ENCODE assay signal across 13 cellular contexts in genomic region chr18:22108674-22109073, GRCh38.
DNase-seq lines count a peak whose midpoint lies in the region; ATAC-seq and TF ChIP-seq lines count a peak whose summit lies in the region.
"Had no signal": no experiment of that assay in that cellular context is flagged by ENCODE, and none has a peak within 500 bp of the region (broad histone marks: within the 10 kb centered on the region; RNA-seq: fewer than 3 reads in every experiment).

No MANE protein-coding gene starts in this region.

- TF ChIP-seq CTCF in 22Rv1 (IDR thresholded peaks at IDR 0.05) (peak; percentile 49), adrenal gland (IDR thresholded peaks at IDR 0.05) (peak in 2 of 6 experiments; percentile 11 to 20), esophagus muscularis mucosa (IDR thresholded peaks at IDR 0.05) (no peak)

- no peaks in the 10 kb centered on the region for H3K36me3 ChIP-seq in adrenal gland (replicated peaks in 1 of 2)
- no peaks in the 10 kb centered on the region for H3K36me3 ChIP-seq in esophagus muscularis mucosa

- no peaks in the 10 kb centered on the region for H3K4me1 ChIP-seq in adrenal gland (replicated peaks in 1 of 2)
- H3K4me1 ChIP-seq in esophagus muscularis mucosa = peaks cover 0 to 4% (median 0%) of the 10 kb centered on the region in 4 donors

- TF ChIP-seq POLR2A in adrenal gland (IDR thresholded peaks at IDR 0.05) (no peak), esophagus muscularis mucosa (IDR thresholded peaks at IDR 0.05; ENCODE audit: low read depth) (no peak)

- H3K4me3 ChIP-seq in adrenal gland = no peak overlapping the region
- H3K4me3 ChIP-seq in esophagus muscularis mucosa = no peak overlapping the region

- H3K27ac ChIP-seq in 22Rv1 (no peak overlapping the region), adrenal gland (no peak overlapping the region), esophagus muscularis mucosa (replicated peaks in 1 of 4) (no peak overlapping the region)

- DNase-seq in HPDE6-E6E7 (ENCODE audit: extremely low spot score) (peak; percentile 23), adrenal gland (peak in 4 of 7 donors; percentile 18 to 39 (median 24)), iPS DF 19.7 (ENCODE audit: low read depth, low spot score) (peak; percentile 30), DMS79 treated with DMSO at 0.1 percent for 48 hours (lab: John Stamatoyannopoulos, UW) (no peak), esophagus muscularis mucosa (ENCODE audit: extremely low spot score) (no peak), sciatic nerve (ENCODE audit: low spot score) (no peak)
- DNase-seq: activated CD4-positive, alpha-beta T cell treated with anti-CD3 and anti-CD28 coated beads, Interleukin-2, amount 10 ng/mL, durations not matched to agents 24 days and 14 days; COR-L47; MM.1S; T-helper 17 cell had no signal

- H3K9me3 ChIP-seq in adrenal gland (replicated peaks in 1 of 3) (no peaks in the 10 kb centered on the region), esophagus muscularis mucosa (no peaks in the 10 kb centered on the region)

- intact Hi-C loops in adrenal gland (cut with DNase I) = loop anchor here (10.0 kb wide), 2 partner anchors 56 to 104 kb away; partner anchors contain the start of gene GATA6 (in 1 of the 2)
- intact Hi-C loops in esophagus muscularis mucosa (cut with DNase I) = no loop called here
- intact Hi-C loops in sciatic nerve (cut with DNase I) = no loop called here

- TF ChIP-seq EP300 in esophagus muscularis mucosa (IDR thresholded peaks at IDR 0.05) = no peak

- H3K27me3 ChIP-seq in adrenal gland (no peaks in the 10 kb centered on the region), esophagus muscularis mucosa (no peaks in the 10 kb centered on the region)

- WGBS in adrenal gland, 4 donors = 46 to 58% (median 53%) methylated on average over 2 of the region's 2 CpGs
- WGBS in esophagus muscularis mucosa = 81% methylated on average over 2 of the region's 2 CpGs

- ATAC-seq in sciatic nerve (no peak), GM19328 (IDR thresholded peaks at IDR 0.05; ENCODE audit: unreplicated experiment) (no peak)
- ATAC-seq: activated T-helper 17 cell treated with anti-CD3 and anti-CD28 coated beads, Interleukin-2, amount 50 U/mL, for 72 hours; T-helper 17 cell had no signal

Comparison
In these comparisons a context has a peak if more than half of its experiments do, and no peak if none do; other contexts are left out.
1. DNase-seq: peak in HPDE6-E6E7 (single experiment), adrenal gland (4 of 7) and iPS DF 19.7 (single experiment); none in DMS79 treated with DMSO at 0.1 percent for 48 hours (single experiment), esophagus muscularis mucosa (single experiment) and sciatic nerve (single experiment).
2. intact Hi-C loops: an anchor here in adrenal gland (10.0 kb wide); none called in esophagus muscularis mucosa and sciatic nerve.